Comparison of ENCODE assay signal across 28 cellular contexts in genomic region chr13:31100721-31101120, GRCh38.
"Had no signal": no experiment of that assay in that cellular context is flagged by ENCODE, and none has a peak within 500 bp of the region (broad histone marks: within the 10 kb centered on the region; RNA-seq: fewer than 3 reads in every experiment).

No MANE protein-coding gene starts in this region.

- H3K9me3 ChIP-seq: esophagus squamous epithelium, gastroesophageal sphincter had no signal

- H3K36me3 ChIP-seq: brain microvascular endothelial cell, esophagus squamous epithelium, gastroesophageal sphincter had no signal

- ATAC-seq: activated CD4-positive, alpha-beta T cell treated with anti-CD3 and anti-CD28 coated beads for 36 hours; activated T-cell treated with anti-CD3 and anti-CD28 coated beads, Interleukin-2, amount 50 U/mL, for 4 hours; activated T-helper 17 cell treated with anti-CD3 and anti-CD28 coated beads, Interleukin-2, amount 50 U/mL, for 72 hours; effector memory CD8-positive, alpha-beta T cell; gastroesophageal sphincter; T-helper 17 cell had no signal

- H3K27me3 ChIP-seq: brain microvascular endothelial cell had no signal

- H3K27ac ChIP-seq: brain microvascular endothelial cell, epithelial cell of prostate, esophagus squamous epithelium, gastroesophageal sphincter had no signal

- H3K4me3 Mint-ChIP-seq: activated CD4-positive, alpha-beta memory T cell treated with anti-CD3 and anti-CD28 coated beads, Interleukin-2, amount 10 ng/mL, durations not matched to agents 7 days and 5 days; activated CD4-positive, alpha-beta T cell treated with anti-CD3 and anti-CD28 coated beads for 36 hours; activated CD4-positive, alpha-beta T cell treated with anti-CD3 and anti-CD28 coated beads, Interleukin-2, amount 10 ng/mL, durations not matched to agents 24 days and 14 days; activated naive CD8-positive, alpha-beta T cell; activated T-cell treated with anti-CD3 and anti-CD28 coated beads, Interleukin-2, amount 50 U/mL, for 4 hours; activated T-helper 17 cell treated with anti-CD3 and anti-CD28 coated beads, Interleukin-2, amount 50 U/mL, for 72 hours; central memory CD8-positive, alpha-beta T cell; effector memory CD8-positive, alpha-beta T cell; T-helper 17 cell; T-helper 2 cell treated with Interferon-gamma antibody and Interleukin-4, amounts not matched to agents 5 μg/mL and 100 μg/mL, for 36 hours had no signal

- DNase-seq: activated CD4-positive, alpha-beta memory T cell treated with anti-CD3 and anti-CD28 coated beads, Interleukin-2, amount 10 ng/mL, durations not matched to agents 7 days and 5 days; activated CD4-positive, alpha-beta T cell treated with anti-CD3 and anti-CD28 coated beads for 36 hours; activated CD4-positive, alpha-beta T cell treated with anti-CD3 and anti-CD28 coated beads, Interleukin-2, amount 10 ng/mL, durations not matched to agents 24 days and 14 days; activated CD4-positive, CD25-positive, alpha-beta regulatory T cell; activated CD4-positive, CD25-positive, alpha-beta regulatory T cell treated with anti-CD3 and anti-CD28 coated beads, Interleukin-2, amount 50 U/mL, for 72 hours; activated effector memory CD4-positive, alpha-beta T cell treated with Interleukin-2 at 50 U/mL for 16 hours; activated gamma-delta T cell treated with Interleukin-2 at 50 U/mL for 16 hours; activated naive CD4-positive, alpha-beta T cell treated with anti-CD3 and anti-CD28 coated beads, Interleukin-2, amount 50 U/mL, for 16 hours; activated naive CD4-positive, alpha-beta T cell treated with Interleukin-2 at 50 U/mL for 16 hours; activated T-cell treated with anti-CD3 and anti-CD28 coated beads, Interleukin-2, amount 50 U/mL, for 4 hours; amniotic stem cell; anterior cingulate cortex; brain microvascular endothelial cell; cortex of kidney; dermis blood vessel endothelial cell; effector CD4-positive, alpha-beta T cell; effector memory CD8-positive, alpha-beta T cell; esophagus squamous epithelium; foreskin melanocyte; T-helper 1 cell; T-helper 17 cell; T1000 had no signal

- H3K4me3 ChIP-seq: esophagus squamous epithelium, gastroesophageal sphincter had no signal

- H3K4me1 Mint-ChIP-seq: activated CD4-positive, alpha-beta memory T cell treated with anti-CD3 and anti-CD28 coated beads, Interleukin-2, amount 10 ng/mL, durations not matched to agents 7 days and 5 days; activated CD4-positive, alpha-beta T cell treated with anti-CD3 and anti-CD28 coated beads for 36 hours; activated CD4-positive, alpha-beta T cell treated with anti-CD3 and anti-CD28 coated beads, Interleukin-2, amount 10 ng/mL, durations not matched to agents 24 days and 14 days; activated T-helper 17 cell treated with anti-CD3 and anti-CD28 coated beads, Interleukin-2, amount 50 U/mL, for 72 hours; central memory CD8-positive, alpha-beta T cell had no signal

- H3K4me1 ChIP-seq: gastroesophageal sphincter had no signal

- H3K36me3 Mint-ChIP-seq: activated naive CD8-positive, alpha-beta T cell had no signal

- H3K27ac Mint-ChIP-seq: activated CD4-positive, alpha-beta memory T cell treated with anti-CD3 and anti-CD28 coated beads, Interleukin-2, amount 10 ng/mL, durations not matched to agents 7 days and 5 days; activated CD4-positive, alpha-beta T cell treated with anti-CD3 and anti-CD28 coated beads for 36 hours; activated CD4-positive, alpha-beta T cell treated with anti-CD3 and anti-CD28 coated beads, Interleukin-2, amount 10 ng/mL, durations not matched to agents 24 days and 14 days; activated naive CD8-positive, alpha-beta T cell; activated T-helper 17 cell treated with anti-CD3 and anti-CD28 coated beads, Interleukin-2, amount 50 U/mL, for 72 hours; effector memory CD8-positive, alpha-beta T cell; T-helper 17 cell; T-helper 2 cell treated with Interferon-gamma antibody and Interleukin-4, amounts not matched to agents 5 μg/mL and 100 μg/mL, for 36 hours had no signal

- H3K9me3 Mint-ChIP-seq: activated CD4-positive, alpha-beta memory T cell treated with anti-CD3 and anti-CD28 coated beads, Interleukin-2, amount 10 ng/mL, durations not matched to agents 7 days and 5 days; activated CD4-positive, alpha-beta T cell treated with anti-CD3 and anti-CD28 coated beads, Interleukin-2, amount 10 ng/mL, durations not matched to agents 24 days and 14 days; activated T-cell treated with anti-CD3 and anti-CD28 coated beads, Interleukin-2, amount 50 U/mL, for 4 hours; activated T-helper 17 cell treated with anti-CD3 and anti-CD28 coated beads, Interleukin-2, amount 50 U/mL, for 72 hours; central memory CD8-positive, alpha-beta T cell; effector memory CD8-positive, alpha-beta T cell; T-helper 2 cell treated with Interferon-gamma antibody and Interleukin-4, amounts not matched to agents 5 μg/mL and 100 μg/mL, for 36 hours had no signal
